8 cellular contexts compared by ENCODE assay signal in the genomic region with DNA sequence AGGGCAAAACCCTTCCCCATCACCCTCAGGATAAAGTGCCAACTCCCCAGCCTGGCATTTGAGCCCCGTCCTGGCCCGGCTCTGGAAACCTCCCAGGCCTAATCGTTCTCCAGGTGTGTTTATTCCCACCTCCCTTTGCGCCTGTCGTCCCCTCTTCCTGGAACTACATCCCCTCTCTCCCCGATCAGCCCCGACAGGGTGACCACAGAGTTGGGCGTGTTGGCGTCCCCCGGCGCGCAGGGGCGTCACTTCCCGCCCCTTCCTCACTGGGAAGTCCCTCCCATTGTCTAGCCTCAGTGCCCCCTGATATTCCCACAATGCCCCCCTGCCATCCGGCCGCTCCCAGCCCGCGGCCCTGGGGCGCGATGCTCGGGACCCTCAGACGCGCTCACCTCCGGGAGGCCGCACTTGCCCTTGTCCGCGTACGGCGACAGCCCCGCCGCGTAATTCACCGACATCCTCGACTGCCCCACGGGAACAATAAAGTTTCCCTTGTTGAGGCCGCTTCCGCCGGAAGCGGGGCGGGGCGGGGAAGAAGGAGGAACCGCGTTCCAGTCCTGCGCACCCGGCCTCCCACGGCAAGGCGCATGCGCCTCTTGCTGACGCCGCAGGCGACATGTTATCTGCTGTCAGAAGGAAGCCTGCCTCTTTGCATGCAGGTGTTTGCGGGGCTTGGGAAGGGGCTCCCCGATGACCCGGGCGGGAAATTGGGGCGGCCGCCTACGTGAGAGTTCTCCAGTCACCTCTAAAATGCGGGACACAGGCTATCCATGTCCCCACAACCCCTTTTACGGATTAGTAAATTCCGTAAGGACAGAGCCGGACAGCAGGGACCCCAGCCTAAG. TPM values are rescaled to one million over a fixed set of nuclear protein-coding genes. Genes with fewer than 3 reads are reported as not detected.
DNase-seq lines count a peak whose midpoint lies in the region; ATAC-seq and TF ChIP-seq lines count a peak whose summit lies in the region.

A gene (plus strand): TSS at position 608 of the 845 bp plus-strand sequence. CDS start 3,737 bp downstream, outside the sequence.
A gene (minus strand): TSS at position 482 of the 845 bp plus-strand sequence. CDS start 24 bp downstream, at position 458.

- peak within 1 kb of the TSS; percentile 71 to 85 (median 72) for H3K4me3 ChIP-seq in liver (ENCODE audit: low read depth in 1 of 3, low read length in 3 of 3)

- peak within 1 kb of the TSS; percentile 71 to 79 for H3K9ac ChIP-seq in liver (ENCODE audit: low read depth in 1 of 2, low read length in 2 of 2)

- DNase-seq in Ammon's horn (ENCODE audit: low spot score) (peak; percentile 95), NCI-H748 treated with DMSO at 0.1 percent for 48 hours (lab: John Stamatoyannopoulos, UW) (peak; percentile 63), dermis microvascular lymphatic vessel endothelial cell (ENCODE audit: low read depth in 2 of 2) (peak; percentile 92 to 95)
- DNase-seq in activated CD4-positive, alpha-beta T cell treated with anti-CD3 and anti-CD28 coated beads, Interleukin-2, amount 50 U/mL, for 48 hours, result peak; percentile 96 to 97
- DNase-seq in stimulated activated CD4-positive, alpha-beta T cell treated with anti-CD3 and anti-CD28 coated beads, Interleukin-2, amount 100 ng/mL, for 48 hours, result peak; percentile 93

- peak; percentile 56 for ATAC-seq in HG03469 (IDR thresholded peaks at IDR 0.05; ENCODE audit: unreplicated experiment)

- no peaks in the 10 kb centered on the region for H3K9me3 ChIP-seq in liver (ENCODE audit: control insufficient read depth in 4 of 4, low read length in 3 of 4)

- peaks cover 0 to 2% (median under 1%) of the 10 kb centered on the region in 4 donors for H3K36me3 ChIP-seq in liver (ENCODE audit: control insufficient read depth in 4 of 4, insufficient read depth in 3 of 4, low read depth in 1 of 4, low read length in 3 of 4)

- H3K27ac ChIP-seq in liver (ENCODE audit: low read depth in 1 of 2, low read length in 2 of 2), result peak within 1 kb of the TSS; percentile 69 to 78

- TF ChIP-seq RAD21 in liver (IDR thresholded peaks at IDR 0.05), result peak in 1 of 2 donors; percentile 7

- TF ChIP-seq POLR2A in GM19099 (IDR thresholded peaks at IDR 0.05; ENCODE audit: extremely low read depth, insufficient read length, low read depth), result peak; percentile 91

- under 1% methylated on average over 62 of the region's 62 CpGs for WGBS in liver

- H3K4me1 ChIP-seq in liver (ENCODE audit: control insufficient read depth in 4 of 4, insufficient read depth in 4 of 4, low read length in 3 of 4), result peaks cover 13 to 34% (median 24%) of the 10 kb centered on the region in 4 donors

- no peaks in the 10 kb centered on the region for H3K27me3 ChIP-seq in liver (ENCODE audit: control insufficient read depth in 4 of 4, insufficient read depth in 4 of 4, low read length in 3 of 4)

- TF ChIP-seq CTCF in liver (IDR thresholded peaks at IDR 0.05; ENCODE audit: low read depth, low read length, missing input control), result no peak

TF ChIP-seq in liver, 16 proteins besides CTCF, POLR2A, EP300 and RAD21:
- TF ChIP-seq, protein P1, sequence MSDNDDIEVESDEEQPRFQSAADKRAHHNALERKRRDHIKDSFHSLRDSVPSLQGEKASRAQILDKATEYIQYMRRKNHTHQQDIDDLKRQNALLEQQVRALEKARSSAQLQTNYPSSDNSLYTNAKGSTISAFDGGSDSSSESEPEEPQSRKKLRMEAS (IDR thresholded peaks at IDR 0.05), result peak; percentile 63
- TF ChIP-seq SP1 (IDR thresholded peaks at IDR 0.05) (peak; percentile 75), EGR1 (IDR thresholded peaks at IDR 0.05; ENCODE audit: low read depth in 2 of 2) (peak; percentile 60 to 67), RXRA (IDR thresholded peaks at IDR 0.05) (peak in 1 of 2 donors; percentile 59), TAF1 (conservative IDR thresholded peaks at IDR 0.05) (no peak), FOXA1 (IDR thresholded peaks at IDR 0.05) (peak; percentile 56), NR2F2 (IDR thresholded peaks at IDR 0.05) (peak; percentile 59), JUND (IDR thresholded peaks at IDR 0.05) (peak in 1 of 2 donors; percentile 20), FOXA2 (IDR thresholded peaks at IDR 0.05) (no peak), HNF4A (conservative IDR thresholded peaks at IDR 0.05) (peak in 1 of 2 donors; percentile 6), HNF4G (IDR thresholded peaks at IDR 0.05) (no peak), YY1 (IDR thresholded peaks at IDR 0.05) (peak; percentile 95), GABPA (IDR thresholded peaks at IDR 0.05 in 1 of 2, conservative IDR thresholded peaks at IDR 0.05 in 1 of 2) (peak; percentile 98 to 100)
- TF ChIP-seq, protein P2, sequence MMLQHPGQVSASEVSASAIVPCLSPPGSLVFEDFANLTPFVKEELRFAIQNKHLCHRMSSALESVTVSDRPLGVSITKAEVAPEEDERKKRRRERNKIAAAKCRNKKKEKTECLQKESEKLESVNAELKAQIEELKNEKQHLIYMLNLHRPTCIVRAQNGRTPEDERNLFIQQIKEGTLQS (IDR thresholded peaks at IDR 0.05), result peak; percentile 39
- TF ChIP-seq, protein P3, sequence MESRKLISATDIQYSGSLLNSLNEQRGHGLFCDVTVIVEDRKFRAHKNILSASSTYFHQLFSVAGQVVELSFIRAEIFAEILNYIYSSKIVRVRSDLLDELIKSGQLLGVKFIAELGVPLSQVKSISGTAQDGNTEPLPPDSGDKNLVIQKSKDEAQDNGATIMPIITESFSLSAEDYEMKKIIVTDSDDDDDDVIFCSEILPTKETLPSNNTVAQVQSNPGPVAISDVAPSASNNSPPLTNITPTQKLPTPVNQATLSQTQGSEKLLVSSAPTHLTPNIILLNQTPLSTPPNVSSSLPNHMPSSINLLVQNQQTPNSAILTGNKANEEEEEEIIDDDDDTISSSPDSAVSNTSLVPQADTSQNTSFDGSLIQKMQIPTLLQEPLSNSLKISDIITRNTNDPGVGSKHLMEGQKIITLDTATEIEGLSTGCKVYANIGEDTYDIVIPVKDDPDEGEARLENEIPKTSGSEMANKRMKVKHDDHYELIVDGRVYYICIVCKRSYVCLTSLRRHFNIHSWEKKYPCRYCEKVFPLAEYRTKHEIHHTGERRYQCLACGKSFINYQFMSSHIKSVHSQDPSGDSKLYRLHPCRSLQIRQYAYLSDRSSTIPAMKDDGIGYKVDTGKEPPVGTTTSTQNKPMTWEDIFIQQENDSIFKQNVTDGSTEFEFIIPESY (IDR thresholded peaks at IDR 0.05), result no peak
- TF ChIP-seq, protein P4, sequence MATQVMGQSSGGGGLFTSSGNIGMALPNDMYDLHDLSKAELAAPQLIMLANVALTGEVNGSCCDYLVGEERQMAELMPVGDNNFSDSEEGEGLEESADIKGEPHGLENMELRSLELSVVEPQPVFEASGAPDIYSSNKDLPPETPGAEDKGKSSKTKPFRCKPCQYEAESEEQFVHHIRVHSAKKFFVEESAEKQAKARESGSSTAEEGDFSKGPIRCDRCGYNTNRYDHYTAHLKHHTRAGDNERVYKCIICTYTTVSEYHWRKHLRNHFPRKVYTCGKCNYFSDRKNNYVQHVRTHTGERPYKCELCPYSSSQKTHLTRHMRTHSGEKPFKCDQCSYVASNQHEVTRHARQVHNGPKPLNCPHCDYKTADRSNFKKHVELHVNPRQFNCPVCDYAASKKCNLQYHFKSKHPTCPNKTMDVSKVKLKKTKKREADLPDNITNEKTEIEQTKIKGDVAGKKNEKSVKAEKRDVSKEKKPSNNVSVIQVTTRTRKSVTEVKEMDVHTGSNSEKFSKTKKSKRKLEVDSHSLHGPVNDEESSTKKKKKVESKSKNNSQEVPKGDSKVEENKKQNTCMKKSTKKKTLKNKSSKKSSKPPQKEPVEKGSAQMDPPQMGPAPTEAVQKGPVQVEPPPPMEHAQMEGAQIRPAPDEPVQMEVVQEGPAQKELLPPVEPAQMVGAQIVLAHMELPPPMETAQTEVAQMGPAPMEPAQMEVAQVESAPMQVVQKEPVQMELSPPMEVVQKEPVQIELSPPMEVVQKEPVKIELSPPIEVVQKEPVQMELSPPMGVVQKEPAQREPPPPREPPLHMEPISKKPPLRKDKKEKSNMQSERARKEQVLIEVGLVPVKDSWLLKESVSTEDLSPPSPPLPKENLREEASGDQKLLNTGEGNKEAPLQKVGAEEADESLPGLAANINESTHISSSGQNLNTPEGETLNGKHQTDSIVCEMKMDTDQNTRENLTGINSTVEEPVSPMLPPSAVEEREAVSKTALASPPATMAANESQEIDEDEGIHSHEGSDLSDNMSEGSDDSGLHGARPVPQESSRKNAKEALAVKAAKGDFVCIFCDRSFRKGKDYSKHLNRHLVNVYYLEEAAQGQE (IDR thresholded peaks at IDR 0.05), result peak; percentile 74
TF ChIP-seq in liver: peak in this region for 12.

RNA-seq across cellular contexts. Expression of the first gene that starts in this region (rescaled TPM):
- total RNA-seq in dermis microvascular lymphatic vessel endothelial cell (0.13 and 0.38 TPM in 2 replicates), liver (1 to 10 TPM in 1 of 2 donors, under 1 TPM in 1; 0.28 to 2.5 TPM)
- polyA plus RNA-seq in liver, result 1 to 10 TPM in 1 of 2 donors, under 1 TPM in 1; 0.31 to 2.5 TPM

RNA-seq across cellular contexts. Expression of the second gene that starts in this region (rescaled TPM):
- 9.0 and 12.3 TPM in 2 replicates for total RNA-seq in dermis microvascular lymphatic vessel endothelial cell
- 10 to 100 TPM in 1 of 2 donors, 1 to 10 TPM in 1; 7.7 to 12.7 TPM for total RNA-seq in liver
- polyA plus RNA-seq in liver, result 10 to 100 TPM in 1 of 2 donors, 1 to 10 TPM in 1; 8.4 to 11.3 TPM

Comparison
In these comparisons a context has a peak if more than half of its experiments do, and no peak if none do; other contexts are left out.
1. Peak in every context shown above with its lines: DNase-seq, ATAC-seq, H3K4me3 ChIP-seq and H3K27ac ChIP-seq.